9 cellular contexts compared by ENCODE assay signal in the genomic region with DNA sequence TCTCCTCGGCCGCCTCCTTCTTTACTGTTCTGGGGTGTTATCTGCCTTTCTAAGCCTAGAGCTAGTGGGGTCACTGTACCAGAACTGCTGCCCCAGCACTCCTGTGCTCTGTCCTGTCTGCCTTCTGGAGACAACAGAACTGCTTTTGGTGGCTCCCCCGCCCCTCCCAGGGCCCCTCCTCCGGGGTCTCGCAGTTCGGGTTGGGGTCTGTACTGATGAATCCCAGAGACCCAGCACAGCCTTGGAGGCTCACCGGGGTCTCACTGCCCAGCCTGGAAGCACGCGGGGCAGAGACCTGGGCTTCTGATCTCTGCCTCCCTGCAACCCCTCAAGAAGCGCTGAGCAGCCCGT. TPM values are rescaled to one million over a fixed set of nuclear protein-coding genes. Genes with fewer than 3 reads are reported as not detected.
DNase-seq lines count a peak whose midpoint lies in the region; ATAC-seq, FAIRE-seq and TF ChIP-seq lines count a peak whose summit lies in the region.
"Had no signal": no experiment of that assay in that cellular context is flagged by ENCODE, and none has a peak within 500 bp of the region (broad histone marks: within the 10 kb centered on the region; RNA-seq: fewer than 3 reads in every experiment).

No MANE protein-coding gene starts in this region.

- no peak for TF ChIP-seq POLR2A in HepG2 (IDR thresholded peaks at IDR 0.05; ENCODE audit: insufficient read depth in 1 of 2, low read depth in 2 of 2, low read length in 2 of 2)

- no peak overlapping the region for H3K4me2 ChIP-seq in HepG2 (ENCODE audit: low read depth, low read length)

- peaks cover 13% of the 10 kb centered on the region for H3K4me1 Mint-ChIP-seq in T-helper 2 cell treated with Interferon-gamma antibody and Interleukin-4, amounts not matched to agents 5 μg/mL and 100 μg/mL, for 36 hours (ENCODE audit: low read depth)

- H4K20me1 ChIP-seq in HepG2 (ENCODE audit: insufficient read depth, low read length): no peaks in the 10 kb centered on the region

- no peak for FAIRE-seq in HepG2 (lab: Jason Lieb, UNC)

- peak overlapping the region; percentile 44 for H3K4me3 Mint-ChIP-seq in T-helper 2 cell treated with Interferon-gamma antibody and Interleukin-4, amounts not matched to agents 5 μg/mL and 100 μg/mL, for 36 hours

- in situ Hi-C loops in astrocyte of the cerebellum (cut with HindIII; ENCODE audit: low sequenced_read_pairs) (loop anchor here (5.0 to 10.0 kb wide), 2 partner anchors 148 to 496 kb away; a partner anchor contains a TSS), HepG2 (cut with HindIII; ENCODE audit: extremely low pct_ligation_motif_present, low pct_unique_long_range_greater_than_20kb) (loop anchor here (5.0 to 25.0 kb wide), 4 partner anchors 101 to 501 kb away; a partner anchor contains a TSS)

- TF ChIP-seq CTCF in astrocyte of the cerebellum (IDR thresholded peaks at IDR 0.05; ENCODE audit: low read depth, low read length, missing control alignments): no peak
- TF ChIP-seq CTCF in HepG2 (CRISPR knock-in tag; IDR thresholded peaks at IDR 0.05): no peak
- no peak for TF ChIP-seq CTCF in thoracic aorta (IDR thresholded peaks at IDR 0.05)

- H3K4me3 ChIP-seq in astrocyte of the cerebellum (ENCODE audit: low read depth, low read length) (peak overlapping the region; percentile 41), HepG2 (replicated peaks in 1 of 3; ENCODE audit: insufficient read depth in 1 of 3, low read depth in 2 of 3, low read length in 3 of 3) (no peak overlapping the region), thoracic aorta (peak overlapping the region; percentile 84)

- no peaks in the 10 kb centered on the region for H3K36me3 Mint-ChIP-seq in T-helper 2 cell treated with Interferon-gamma antibody and Interleukin-4, amounts not matched to agents 5 μg/mL and 100 μg/mL, for 36 hours (ENCODE audit: low read depth)

- no peaks in the 10 kb centered on the region for H3K27me3 ChIP-seq in HepG2 (ENCODE audit: control insufficient read depth in 1 of 2, insufficient read depth in 2 of 2, low read length in 2 of 2)
- H3K27me3 ChIP-seq in thoracic aorta (replicated peaks; ENCODE audit: insufficient read depth): no peaks in the 10 kb centered on the region

- H3K9me3 ChIP-seq in HepG2 (ENCODE audit: low read length) (no peaks in the 10 kb centered on the region), thoracic aorta (no peaks in the 10 kb centered on the region)

- CTCF ChIA-PET in HepG2 (lab: Yijun Ruan, JAX; ENCODE audit: low intra/inter-chr PET ratio, low total read pairs): interaction anchor here (1.7 to 3.6 kb wide), 4 partner anchors 35 to 201 kb away, joined by 6 to 29 read pairs (median 20); a partner anchor contains a TSS

- H3K27me3 Mint-ChIP-seq in T-helper 2 cell treated with Interferon-gamma antibody and Interleukin-4, amounts not matched to agents 5 μg/mL and 100 μg/mL, for 36 hours (ENCODE audit: low read depth): no peaks in the 10 kb centered on the region

- no peak for TF ChIP-seq EP300 in HepG2 (IDR thresholded peaks at IDR 0.05; ENCODE audit: low read depth in 2 of 2, low read length in 2 of 2)
- TF ChIP-seq EP300 in HepG2 (CRISPR knock-in tag; IDR thresholded peaks at IDR 0.05; ENCODE audit: borderline replicate concordance): no peak

- H3K27ac ChIP-seq in HepG2 (ENCODE audit: extremely low read length, insufficient read depth, low read length) (no peak overlapping the region), thoracic aorta (no peak overlapping the region)
- H3K27ac ChIP-seq: epithelial cell of prostate had no signal

- no peak for DNase-seq in T-helper 2 cell treated with Interferon-gamma antibody and Interleukin-4, amounts not matched to agents 5 μg/mL and 100 μg/mL, for 36 hours (ENCODE audit: low spot score)
- DNase-seq in T-helper 2 cell (no peak), astrocyte of the cerebellum (ENCODE audit: low read depth) (no peak), HepG2 (ENCODE audit: low spot score) (no peak), thoracic aorta (ENCODE audit: low spot score) (no peak), A172 (ENCODE audit: low spot score) (no peak), NOMO-1 treated with DMSO at 0.1 percent for 48 hours (lab: John Stamatoyannopoulos, UW; ENCODE audit: unreplicated experiment) (no peak)

- H3K9me3 Mint-ChIP-seq in T-helper 2 cell treated with Interferon-gamma antibody and Interleukin-4, amounts not matched to agents 5 μg/mL and 100 μg/mL, for 36 hours: no peaks in the 10 kb centered on the region

- no TSS peak for BruUV-seq in HepG2 (replicated peaks; lab: Mats Ljungman, UMichigan)

- H3K36me3 ChIP-seq in HepG2 (replicated peaks in 1 of 2; ENCODE audit: control insufficient read depth in 1 of 2, insufficient read depth in 2 of 2, low read length in 2 of 2) (peaks cover 5 to 21% of the 10 kb centered on the region in 2 experiments; a peak in 3 of 5 replicates), thoracic aorta (no peaks in the 10 kb centered on the region)

- H3K4me1 ChIP-seq in HepG2 (ENCODE audit: insufficient read depth, low read length): peaks cover 20% of the 10 kb centered on the region
- H3K4me1 ChIP-seq in thoracic aorta (ENCODE audit: control insufficient read depth in 1 of 2, low read depth in 2 of 2): peaks cover 3 to 11% of the 10 kb centered on the region in 2 donors

- intact Hi-C loops in HepG2 (cut with micrococcal nuclease; ENCODE audit: unreplicated experiment): loop anchor here (1.0 kb wide), 3 partner anchors 105 to 149 kb away; no protein-coding TSS in a partner anchor

- no peak overlapping the region for H2AFZ ChIP-seq in HepG2 (ENCODE audit: low read length)

- TF ChIP-seq RAD21 in HepG2 (CRISPR knock-in tag; IDR thresholded peaks at IDR 0.05): no peak

- no peak for ATAC-seq in HepG2
- ATAC-seq in thoracic aorta (ENCODE audit: insufficient number of reproducible peaks, low FRiP score, low read depth): no peak
- ATAC-seq in GM18873 (IDR thresholded peaks at IDR 0.05; ENCODE audit: low FRiP score, unreplicated experiment): no peak

- POLR2A ChIA-PET in HepG2 (lab: Yijun Ruan, JAX): interaction anchor here (1.4 kb wide), 1 partner anchor 149 kb away, joined by 3 read pairs; a partner anchor contains a TSS

- over 99% methylated on average over 5 of the region's 11 CpGs for WGBS in HepG2 (ENCODE audit: low lambda C conversion rate)

- no peaks in the 10 kb centered on the region for H3K79me2 ChIP-seq in HepG2 (ENCODE audit: insufficient read depth, low read length)

- peak overlapping the region; percentile 14; the same call in 1 of the 2 replicates for H3K9ac ChIP-seq in HepG2 (ENCODE audit: insufficient read depth, low read depth, low read length)

- H3K27ac Mint-ChIP-seq in T-helper 2 cell treated with Interferon-gamma antibody and Interleukin-4, amounts not matched to agents 5 μg/mL and 100 μg/mL, for 36 hours: no peak overlapping the region

RNA-seq across cellular contexts. Expression of a gene that starts 3.2 kb away (rescaled TPM):
- total RNA-seq in HepG2 (2016; rRNA removed; fragmentation: Illumina TruSeq; extraction: Trizol) (10.8 and 11.4 TPM in 2 replicates), thoracic aorta (1 to 10 TPM; 5.1 to 6.9 TPM)
- total RNA-seq in HepG2 (2016; cell fraction: cytosol; rRNA removed; fragmentation: Illumina TruSeq; extraction: Trizol; ENCODE audit: low read depth): 0.40 and 1.1 TPM in 2 replicates
- total RNA-seq in HepG2 (2016; cell fraction: insoluble cytoplasmic fraction; rRNA removed; fragmentation: Illumina TruSeq; extraction: Trizol): 7.3 and 13.7 TPM in 2 replicates
- total RNA-seq in HepG2 (2016; cell fraction: membrane; rRNA removed; fragmentation: Illumina TruSeq; extraction: Trizol): 3.9 and 4.0 TPM in 2 replicates
- 16.8 and 17.2 TPM in 2 replicates for total RNA-seq in HepG2 (2016; cell fraction: nucleus; rRNA removed; fragmentation: Illumina TruSeq; extraction: Trizol)
- polyA plus RNA-seq in HepG2 (2011; rRNA removed): 5.3 and 6.4 TPM in 2 replicates
- 2.2 TPM in 2 replicates for polyA plus RNA-seq in HepG2 (2011; cell fraction: cytosol; rRNA removed)
- polyA plus RNA-seq in HepG2 (2011; cell fraction: nucleus; rRNA removed): 18.8 and 20.9 TPM in 2 replicates
- polyA plus RNA-seq in HepG2 (2012): 6.1 and 6.4 TPM in 2 replicates
- polyA plus RNA-seq in HepG2 (2016; cell fraction: cytosol; fragmentation: Illumina TruSeq; extraction: Trizol; ENCODE audit: low read depth): 0.33 and 0.35 TPM in 2 replicates
- polyA plus RNA-seq in HepG2 (2016; cell fraction: insoluble cytoplasmic fraction; fragmentation: Illumina TruSeq; extraction: Trizol; ENCODE audit: low read depth): 5.7 and 9.8 TPM in 2 replicates
- 1.2 and 1.6 TPM in 2 replicates for polyA plus RNA-seq in HepG2 (2016; cell fraction: membrane; fragmentation: Illumina TruSeq; extraction: Trizol; ENCODE audit: low read depth)
- polyA plus RNA-seq in HepG2 (2016; cell fraction: nucleus; fragmentation: Illumina TruSeq; extraction: Trizol; ENCODE audit: insufficient read depth, low read depth): 24.1 and 24.3 TPM in 2 replicates
- polyA minus RNA-seq in HepG2 (2011; rRNA and poly(A)+ RNA removed; ENCODE audit: low replicate concordance): 5.2 and 11.2 TPM in 2 replicates
- 3.2 and 7.6 TPM in 2 replicates for polyA minus RNA-seq in HepG2 (2011; cell fraction: cytosol; rRNA and poly(A)+ RNA removed)
- polyA minus RNA-seq in HepG2 (2011; cell fraction: nucleus; rRNA and poly(A)+ RNA removed): 11.1 and 11.8 TPM in 2 replicates
- 0.02 and 0.17 TPM in 2 replicates for total RNA-seq in A172 (2014; rRNA removed; shearing (Covaris generic))

RNA-seq across cellular contexts. Expression of a gene that starts 48.7 kb away (rescaled TPM):
- total RNA-seq in HepG2 (2016; rRNA removed; fragmentation: Illumina TruSeq; extraction: Trizol) (20.1 and 23.8 TPM in 2 replicates), thoracic aorta (10 to 100 TPM; 40.1 to 64.5 TPM)
- total RNA-seq in HepG2 (2016; cell fraction: cytosol; rRNA removed; fragmentation: Illumina TruSeq; extraction: Trizol; ENCODE audit: low read depth): 2.1 and 2.7 TPM in 2 replicates
- total RNA-seq in HepG2 (2016; cell fraction: insoluble cytoplasmic fraction; rRNA removed; fragmentation: Illumina TruSeq; extraction: Trizol): 19.9 and 23.3 TPM in 2 replicates
- 9.2 and 10.4 TPM in 2 replicates for total RNA-seq in HepG2 (2016; cell fraction: membrane; rRNA removed; fragmentation: Illumina TruSeq; extraction: Trizol)
- 29.0 and 33.5 TPM in 2 replicates for total RNA-seq in HepG2 (2016; cell fraction: nucleus; rRNA removed; fragmentation: Illumina TruSeq; extraction: Trizol)
- 12.7 and 13.4 TPM in 2 replicates for polyA plus RNA-seq in HepG2 (2011; rRNA removed)
- polyA plus RNA-seq in HepG2 (2011; cell fraction: cytosol; rRNA removed): 9.5 and 11.8 TPM in 2 replicates
- 12.8 and 14.2 TPM in 2 replicates for polyA plus RNA-seq in HepG2 (2011; cell fraction: nucleus; rRNA removed)
- polyA plus RNA-seq in HepG2 (2012): 13.8 and 16.0 TPM in 2 replicates
- polyA plus RNA-seq in HepG2 (2016; cell fraction: cytosol; fragmentation: Illumina TruSeq; extraction: Trizol; ENCODE audit: low read depth): 1.2 and 1.4 TPM in 2 replicates
- 15.8 and 16.0 TPM in 2 replicates for polyA plus RNA-seq in HepG2 (2016; cell fraction: insoluble cytoplasmic fraction; fragmentation: Illumina TruSeq; extraction: Trizol; ENCODE audit: low read depth)
- 3.3 and 3.6 TPM in 2 replicates for polyA plus RNA-seq in HepG2 (2016; cell fraction: membrane; fragmentation: Illumina TruSeq; extraction: Trizol; ENCODE audit: low read depth)
- 30.8 and 34.1 TPM in 2 replicates for polyA plus RNA-seq in HepG2 (2016; cell fraction: nucleus; fragmentation: Illumina TruSeq; extraction: Trizol; ENCODE audit: insufficient read depth, low read depth)
- 29.5 and 115 TPM in 2 replicates for polyA minus RNA-seq in HepG2 (2011; rRNA and poly(A)+ RNA removed; ENCODE audit: low replicate concordance)
- 25.9 and 34.1 TPM in 2 replicates for polyA minus RNA-seq in HepG2 (2011; cell fraction: cytosol; rRNA and poly(A)+ RNA removed)
- polyA minus RNA-seq in HepG2 (2011; cell fraction: nucleus; rRNA and poly(A)+ RNA removed): 43.4 and 52.2 TPM in 2 replicates
- 27.8 and 34.5 TPM in 2 replicates for total RNA-seq in A172 (2014; rRNA removed; shearing (Covaris generic))

Comparison
In these comparisons a context has a peak if more than half of its experiments do, and no peak if none do; other contexts are left out.
1. H3K4me3 ChIP-seq: peak in astrocyte of the cerebellum (single experiment) and thoracic aorta (single experiment); none in HepG2 (0 of 3).